In the genomic region with DNA sequence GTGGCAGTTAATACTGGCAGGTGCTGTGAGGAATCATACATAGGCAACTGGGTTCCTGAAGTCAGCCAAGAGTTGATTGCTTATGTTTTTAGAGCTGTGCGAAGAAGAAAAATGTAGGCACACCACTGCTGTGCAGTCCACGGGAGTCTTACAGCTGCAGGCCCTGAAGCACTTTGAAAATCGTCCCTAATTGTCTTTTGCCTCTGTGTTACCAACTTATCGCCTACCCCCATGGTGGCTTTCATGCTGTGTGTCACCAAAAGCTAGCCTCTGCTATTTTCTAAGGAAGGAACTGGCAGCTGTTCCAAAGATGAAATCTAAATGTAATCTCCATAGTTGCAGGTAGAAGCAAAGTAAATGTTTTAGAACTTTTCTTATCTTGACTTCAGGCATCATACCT, we compare ENCODE assay signal across 21 cellular contexts.
A peak's percentile ranks its signal among the peaks of the same experiment; 100 is the strongest.
DNase-seq lines count a peak whose midpoint lies in the region; ATAC-seq and TF ChIP-seq lines count a peak whose summit lies in the region.
"Had no signal": no experiment of that assay in that cellular context is flagged by ENCODE, and none has a peak within 500 bp of the region (broad histone marks: within the 10 kb centered on the region; RNA-seq: fewer than 3 reads in every experiment).

No MANE protein-coding gene starts in this region.

- H4K5ac ChIP-seq in IMR-90 (ENCODE audit: low read depth, low read length) = no peak overlapping the region

- TF ChIP-seq RAD21 in IMR-90 (IDR thresholded peaks at IDR 0.05; ENCODE audit: low read length) = no peak

- intact Hi-C loops in IMR-90 (cut with micrococcal nuclease) = no loop called here
- intact Hi-C loops in left colon (cut with DNase I, micrococcal nuclease) = no loop called here

- in situ Hi-C loops in IMR-90 (cut with MboI; ENCODE audit: low sequenced_read_pairs) = no loop called here

- no peak overlapping the region for H2AFZ ChIP-seq in IMR-90 (replicated peaks; ENCODE audit: low read length, poor library complexity)

- POLR2A ChIA-PET in IMR-90 (lab: Charles Lee; ENCODE audit: unreplicated experiment) = no interaction called here

- H3K23ac ChIP-seq in IMR-90 (ENCODE audit: low read depth, low read length) = no peak overlapping the region

- H3K4me2 ChIP-seq in IMR-90 (ENCODE audit: low read depth, low read length) = no peak overlapping the region

- dilution Hi-C loops in IMR-90 (cut with HindIII; ENCODE audit: low sequenced_read_pairs, unreplicated experiment) = no loop called here

- CTCF ChIA-PET in IMR-90 (lab: Yijun Ruan, JAX) = interaction anchor here (1.5 kb wide), 1 partner anchor 8 kb away, joined by 4 read pairs; no protein-coding TSS in a partner anchor

- H2BK5ac ChIP-seq in IMR-90 (ENCODE audit: low read depth, low read length, poor library complexity, severe bottlenecking) = no peak overlapping the region

- H3K9me3 ChIP-seq in IMR-90 (ENCODE audit: control insufficient read depth, insufficient read depth, low read length) = no peaks in the 10 kb centered on the region
- H3K9me3 ChIP-seq in mesodermal cell (ENCODE audit: control insufficient read depth, low read length) = no peaks in the 10 kb centered on the region
- no peaks in the 10 kb centered on the region for H3K9me3 ChIP-seq in thoracic aorta
- H3K9me3 ChIP-seq: SJCRH30 had no signal

- no peak overlapping the region for H4K8ac ChIP-seq in IMR-90 (ENCODE audit: low read depth in 2 of 2, low read length in 2 of 2)

- H3K4me1 ChIP-seq in IMR-90 (ENCODE audit: control insufficient read depth, insufficient read depth, low read length) (peaks cover 5% of the 10 kb centered on the region), mesodermal cell (ENCODE audit: control insufficient read depth, insufficient read depth, low read length, poor library complexity, severe bottlenecking) (peaks cover 6% of the 10 kb centered on the region), thoracic aorta (ENCODE audit: control insufficient read depth in 1 of 2, low read depth in 2 of 2) (peaks cover 31 to 54% of the 10 kb centered on the region in 2 donors)
- H3K4me1 ChIP-seq: SJCRH30 had no signal

- H4K91ac ChIP-seq in IMR-90 (ENCODE audit: insufficient read depth, low read depth, low read length) = no peak overlapping the region

- no peak overlapping the region for H2BK15ac ChIP-seq in IMR-90 (ENCODE audit: low read depth, low read length)

- BruUV-seq in IMR-90 (replicated peaks; lab: Mats Ljungman, UMichigan) = no TSS peak

- TF ChIP-seq POLR2A in IMR-90 (IDR thresholded peaks at IDR 0.05; ENCODE audit: low read depth, low read length) = no peak

- WGBS in IMR-90 (ENCODE audit: extremely low coverage in 2 of 2, insufficient read length in 1 of 2), 2 experiments = 83% methylated on average over 2 of the region's 4 CpGs; no CpG with 5 or more reads in 1 of the 2 experiments
- WGBS in mesodermal cell (ENCODE audit: insufficient coverage in 2 of 2), 2 experiments = 86 to 94% methylated on average over 3 to 4 of the region's 4 CpGs

- no peak for TF ChIP-seq CTCF in IMR-90 (conservative IDR thresholded peaks at IDR 0.05; ENCODE audit: low read depth, low read length)
- TF ChIP-seq CTCF in thoracic aorta (IDR thresholded peaks at IDR 0.05) = no peak

- no peaks in the 10 kb centered on the region for H3K36me3 ChIP-seq in IMR-90 (ENCODE audit: control insufficient read depth, insufficient read depth, low read length)
- no peaks in the 10 kb centered on the region for H3K36me3 ChIP-seq in mesodermal cell (ENCODE audit: control insufficient read depth, insufficient read depth, low read length)
- no peaks in the 10 kb centered on the region for H3K36me3 ChIP-seq in thoracic aorta
- H3K36me3 ChIP-seq: cardiac muscle cell, SJCRH30 had no signal

- H2BK20ac ChIP-seq in IMR-90 (ENCODE audit: low read depth, low read length) = no peak overlapping the region

- H2AK9ac ChIP-seq in IMR-90 (replicated peaks; ENCODE audit: low read depth, low read length, poor library complexity) = no peak overlapping the region

- no peaks in the 10 kb centered on the region for H4K20me1 ChIP-seq in IMR-90 (ENCODE audit: insufficient read depth, low read length)

- H3K56ac ChIP-seq in IMR-90 (ENCODE audit: extremely low read depth, insufficient read depth, low read length) = no peak overlapping the region

- ATAC-seq in IMR-90 (ENCODE audit: low read depth) (no peak), SK-N-SH treated with all-trans-retinoic acid at 6 μM for 48 hours (peak; percentile 47; the same call in 2 of the 3 replicates), thoracic aorta (ENCODE audit: insufficient number of reproducible peaks, low FRiP score, low read depth) (no peak), left colon (no peak)
- ATAC-seq: activated CD4-positive, CD25-positive, alpha-beta regulatory T cell treated with anti-CD3 and anti-CD28 coated beads, Interleukin-2, amount 50 U/mL, for 24 hours; natural killer cell had no signal

- no peak overlapping the region for H3K9ac ChIP-seq in IMR-90 (ENCODE audit: low read depth, low read length)

- no peaks in the 10 kb centered on the region for H3K79me1 ChIP-seq in IMR-90 (ENCODE audit: low read depth in 1 of 2, low read length in 2 of 2)

- H3K27me3 ChIP-seq in IMR-90 (ENCODE audit: control insufficient read depth, insufficient read depth, low read length) (no peaks in the 10 kb centered on the region), thoracic aorta (replicated peaks; ENCODE audit: insufficient read depth) (no peaks in the 10 kb centered on the region)
- H3K27me3 ChIP-seq: cardiac muscle cell, SJCRH30 had no signal

- peak overlapping the region; percentile 18; the same call in 1 of the 2 replicates for H3K18ac ChIP-seq in IMR-90 (ENCODE audit: low read depth, low read length)

- H3K14ac ChIP-seq in IMR-90 (replicated peaks; ENCODE audit: low read depth, low read length) = 0 out of 2 replicates have a peak overlapping the region, but pooled peaks have one; percentile 0

- DNase-seq in IMR-90 (no peak), thoracic aorta (ENCODE audit: low spot score) (no peak), NCI-H1436 treated with DMSO at 0.1 percent for 48 hours (lab: John Stamatoyannopoulos, UW) (no peak), left colon (no peak), HuH-7.5 (ENCODE audit: low spot score) (no peak)
- DNase-seq: activated CD4-positive, alpha-beta memory T cell treated with anti-CD3 and anti-CD28 coated beads, Interleukin-2, amount 10 ng/mL, durations not matched to agents 7 days and 5 days; effector memory CD4-positive, alpha-beta T cell; erythroblast; hypothalamus; immature natural killer cell; Kasumi-1; natural killer cell; NCI-H187 treated with DMSO at 0.1 percent for 48 hours; NCI-H526 treated with DMSO at 0.1 percent for 48 hours; SJCRH30 had no signal

- no peak overlapping the region for H3K27ac ChIP-seq in IMR-90 (ENCODE audit: insufficient read depth, low read length)
- peak overlapping the region; percentile 63 for H3K27ac ChIP-seq in mesodermal cell (ENCODE audit: low read depth, low read length, severe bottlenecking)
- H3K27ac ChIP-seq in thoracic aorta = peak overlapping the region; percentile 1 to 34
- H3K27ac ChIP-seq: cardiac muscle cell, HL-60, SJCRH30 had no signal

- no peak overlapping the region for H2AK5ac ChIP-seq in IMR-90 (ENCODE audit: low read depth, low read length)

- H3K4me3 ChIP-seq in IMR-90 (ENCODE audit: insufficient read depth, low read depth, low read length) = no peak overlapping the region
- H3K4me3 ChIP-seq in mesodermal cell (ENCODE audit: extremely low read depth, insufficient read depth, low read length, poor library complexity, severe bottlenecking) = no peak overlapping the region
- H3K4me3 ChIP-seq in thoracic aorta = no peak overlapping the region
- H3K4me3 ChIP-seq: cardiac muscle cell, coronary artery, SJCRH30 had no signal

- H3K4ac ChIP-seq in IMR-90 (ENCODE audit: low read depth, low read length) = no peak overlapping the region

- H2BK120ac ChIP-seq in IMR-90 (ENCODE audit: low read depth, low read length) = no peak overlapping the region

- H3K9me1 ChIP-seq in IMR-90 (ENCODE audit: insufficient read depth, low read length) = no peaks in the 10 kb centered on the region

TF ChIP-seq in IMR-90, 13 proteins besides CTCF, POLR2A, EP300 and RAD21:
- no peak for TF ChIP-seq CHD1 (IDR thresholded peaks at IDR 0.05; ENCODE audit: low read depth, low read length)
- TF ChIP-seq RCOR1 (IDR thresholded peaks at IDR 0.05; ENCODE audit: insufficient replicate concordance, low read length) = no peak

TF ChIP-seq in SK-N-SH treated with all-trans-retinoic acid at 6 μM for 48 hours, 23 proteins besides CTCF, POLR2A, EP300 and RAD21 (continues in another document):
- no peak for TF ChIP-seq ZNF70 (CRISPR knock-in tag; IDR thresholded peaks at IDR 0.05)
- no peak for TF ChIP-seq ZFP3 (CRISPR knock-in tag; IDR thresholded peaks at IDR 0.05)
- no peak for TF ChIP-seq ZNF565 (CRISPR knock-in tag; conservative IDR thresholded peaks at IDR 0.05; ENCODE audit: low read depth)
- TF ChIP-seq SNAI2 (CRISPR knock-in tag; IDR thresholded peaks at IDR 0.05) = no peak
- no peak for TF ChIP-seq RARB (CRISPR knock-in tag; IDR thresholded peaks at IDR 0.05)
- TF ChIP-seq, protein P1, sequence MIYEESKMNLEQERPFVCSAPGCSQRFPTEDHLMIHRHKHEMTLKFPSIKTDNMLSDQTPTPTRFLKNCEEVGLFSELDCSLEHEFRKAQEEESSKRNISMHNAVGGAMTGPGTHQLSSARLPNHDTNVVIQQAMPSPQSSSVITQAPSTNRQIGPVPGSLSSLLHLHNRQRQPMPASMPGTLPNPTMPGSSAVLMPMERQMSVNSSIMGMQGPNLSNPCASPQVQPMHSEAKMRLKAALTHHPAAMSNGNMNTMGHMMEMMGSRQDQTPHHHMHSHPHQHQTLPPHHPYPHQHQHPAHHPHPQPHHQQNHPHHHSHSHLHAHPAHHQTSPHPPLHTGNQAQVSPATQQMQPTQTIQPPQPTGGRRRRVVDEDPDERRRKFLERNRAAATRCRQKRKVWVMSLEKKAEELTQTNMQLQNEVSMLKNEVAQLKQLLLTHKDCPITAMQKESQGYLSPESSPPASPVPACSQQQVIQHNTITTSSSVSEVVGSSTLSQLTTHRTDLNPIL (CRISPR knock-in tag; IDR thresholded peaks at IDR 0.05; ENCODE audit: low read depth) = no peak
- no peak for TF ChIP-seq PPARA (CRISPR knock-in tag; IDR thresholded peaks at IDR 0.05; ENCODE audit: borderline replicate concordance)
- no peak for TF ChIP-seq GLIS3 (CRISPR knock-in tag; IDR thresholded peaks at IDR 0.05)
- TF ChIP-seq ESRRG (CRISPR knock-in tag; IDR thresholded peaks at IDR 0.05) = no peak
- TF ChIP-seq ZNF8 (CRISPR knock-in tag; IDR thresholded peaks at IDR 0.05) = no peak
- no peak for TF ChIP-seq OSR1 (CRISPR knock-in tag; IDR thresholded peaks at IDR 0.05)
- no peak for TF ChIP-seq ZFP30 (CRISPR knock-in tag; IDR thresholded peaks at IDR 0.05)
- no peak for TF ChIP-seq TCF4 (CRISPR knock-in tag; IDR thresholded peaks at IDR 0.05; ENCODE audit: borderline replicate concordance)
- TF ChIP-seq ARNTL (CRISPR knock-in tag; IDR thresholded peaks at IDR 0.05; ENCODE audit: borderline replicate concordance, low read depth) = no peak
